1 cellular context compared by ENCODE assay signal in the genomic region with DNA sequence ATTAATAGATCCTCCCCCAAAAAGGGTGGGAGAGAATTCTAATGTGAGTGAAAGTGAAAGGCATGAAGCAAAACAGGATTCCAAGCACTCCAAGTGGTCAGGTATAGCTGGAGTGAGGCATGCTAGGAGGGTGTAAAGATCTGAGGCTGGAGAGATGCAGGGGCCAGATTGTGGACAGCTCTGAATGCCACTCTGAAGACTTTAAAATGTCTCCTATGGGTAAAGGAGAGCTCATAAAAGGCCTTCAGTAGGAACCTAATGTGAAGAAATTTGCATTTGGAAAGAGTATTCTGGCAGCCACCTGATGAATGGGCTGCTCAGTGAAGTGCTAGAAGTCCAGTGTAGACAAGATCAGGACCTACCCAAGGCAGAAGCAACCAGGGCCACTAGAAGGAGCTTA.
TF ChIP-seq lines count a peak whose summit lies in the region.

No MANE protein-coding gene starts in this region.

TF ChIP-seq in WTC11, 78 proteins besides CTCF, POLR2A, EP300 and RAD21 (continued from another document):
- TF ChIP-seq, protein P1, sequence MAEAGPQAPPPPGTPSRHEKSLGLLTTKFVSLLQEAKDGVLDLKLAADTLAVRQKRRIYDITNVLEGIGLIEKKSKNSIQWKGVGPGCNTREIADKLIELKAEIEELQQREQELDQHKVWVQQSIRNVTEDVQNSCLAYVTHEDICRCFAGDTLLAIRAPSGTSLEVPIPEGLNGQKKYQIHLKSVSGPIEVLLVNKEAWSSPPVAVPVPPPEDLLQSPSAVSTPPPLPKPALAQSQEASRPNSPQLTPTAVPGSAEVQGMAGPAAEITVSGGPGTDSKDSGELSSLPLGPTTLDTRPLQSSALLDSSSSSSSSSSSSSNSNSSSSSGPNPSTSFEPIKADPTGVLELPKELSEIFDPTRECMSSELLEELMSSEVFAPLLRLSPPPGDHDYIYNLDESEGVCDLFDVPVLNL (CRISPR knock-in tag; IDR thresholded peaks at IDR 0.05; ENCODE audit: borderline replicate concordance, low read depth) = no peak
- TF ChIP-seq STAT6 (CRISPR knock-in tag; conservative IDR thresholded peaks at IDR 0.05; ENCODE audit: low read depth) (no peak), JUN (CRISPR knock-in tag; IDR thresholded peaks at IDR 0.05) (no peak), CDX4 (CRISPR knock-in tag; IDR thresholded peaks at IDR 0.05; ENCODE audit: borderline replicate concordance) (no peak), RELA (CRISPR knock-in tag; IDR thresholded peaks at IDR 0.05; ENCODE audit: borderline replicate concordance) (no peak), ELF4 (CRISPR knock-in tag; IDR thresholded peaks at IDR 0.05; ENCODE audit: low read depth) (no peak), NR3C1 (CRISPR knock-in tag; conservative IDR thresholded peaks at IDR 0.05; ENCODE audit: low read depth) (no peak), ZNF396 (CRISPR knock-in tag; IDR thresholded peaks at IDR 0.05; ENCODE audit: borderline replicate concordance) (no peak), ZNF532 (CRISPR knock-in tag; IDR thresholded peaks at IDR 0.05; ENCODE audit: borderline replicate concordance) (no peak), AFF4 (CRISPR knock-in tag; IDR thresholded peaks at IDR 0.05; ENCODE audit: borderline replicate concordance) (no peak), TP53 (CRISPR knock-in tag; IDR thresholded peaks at IDR 0.05) (no peak), ZNF423 (CRISPR knock-in tag; IDR thresholded peaks at IDR 0.05) (no peak), ZNF232 (CRISPR knock-in tag; IDR thresholded peaks at IDR 0.05) (no peak)
- TF ChIP-seq, protein P2, sequence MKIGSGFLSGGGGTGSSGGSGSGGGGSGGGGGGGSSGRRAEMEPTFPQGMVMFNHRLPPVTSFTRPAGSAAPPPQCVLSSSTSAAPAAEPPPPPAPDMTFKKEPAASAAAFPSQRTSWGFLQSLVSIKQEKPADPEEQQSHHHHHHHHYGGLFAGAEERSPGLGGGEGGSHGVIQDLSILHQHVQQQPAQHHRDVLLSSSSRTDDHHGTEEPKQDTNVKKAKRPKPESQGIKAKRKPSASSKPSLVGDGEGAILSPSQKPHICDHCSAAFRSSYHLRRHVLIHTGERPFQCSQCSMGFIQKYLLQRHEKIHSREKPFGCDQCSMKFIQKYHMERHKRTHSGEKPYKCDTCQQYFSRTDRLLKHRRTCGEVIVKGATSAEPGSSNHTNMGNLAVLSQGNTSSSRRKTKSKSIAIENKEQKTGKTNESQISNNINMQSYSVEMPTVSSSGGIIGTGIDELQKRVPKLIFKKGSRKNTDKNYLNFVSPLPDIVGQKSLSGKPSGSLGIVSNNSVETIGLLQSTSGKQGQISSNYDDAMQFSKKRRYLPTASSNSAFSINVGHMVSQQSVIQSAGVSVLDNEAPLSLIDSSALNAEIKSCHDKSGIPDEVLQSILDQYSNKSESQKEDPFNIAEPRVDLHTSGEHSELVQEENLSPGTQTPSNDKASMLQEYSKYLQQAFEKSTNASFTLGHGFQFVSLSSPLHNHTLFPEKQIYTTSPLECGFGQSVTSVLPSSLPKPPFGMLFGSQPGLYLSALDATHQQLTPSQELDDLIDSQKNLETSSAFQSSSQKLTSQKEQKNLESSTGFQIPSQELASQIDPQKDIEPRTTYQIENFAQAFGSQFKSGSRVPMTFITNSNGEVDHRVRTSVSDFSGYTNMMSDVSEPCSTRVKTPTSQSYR (CRISPR knock-in tag; IDR thresholded peaks at IDR 0.05) = no peak
- TF ChIP-seq, protein P3, sequence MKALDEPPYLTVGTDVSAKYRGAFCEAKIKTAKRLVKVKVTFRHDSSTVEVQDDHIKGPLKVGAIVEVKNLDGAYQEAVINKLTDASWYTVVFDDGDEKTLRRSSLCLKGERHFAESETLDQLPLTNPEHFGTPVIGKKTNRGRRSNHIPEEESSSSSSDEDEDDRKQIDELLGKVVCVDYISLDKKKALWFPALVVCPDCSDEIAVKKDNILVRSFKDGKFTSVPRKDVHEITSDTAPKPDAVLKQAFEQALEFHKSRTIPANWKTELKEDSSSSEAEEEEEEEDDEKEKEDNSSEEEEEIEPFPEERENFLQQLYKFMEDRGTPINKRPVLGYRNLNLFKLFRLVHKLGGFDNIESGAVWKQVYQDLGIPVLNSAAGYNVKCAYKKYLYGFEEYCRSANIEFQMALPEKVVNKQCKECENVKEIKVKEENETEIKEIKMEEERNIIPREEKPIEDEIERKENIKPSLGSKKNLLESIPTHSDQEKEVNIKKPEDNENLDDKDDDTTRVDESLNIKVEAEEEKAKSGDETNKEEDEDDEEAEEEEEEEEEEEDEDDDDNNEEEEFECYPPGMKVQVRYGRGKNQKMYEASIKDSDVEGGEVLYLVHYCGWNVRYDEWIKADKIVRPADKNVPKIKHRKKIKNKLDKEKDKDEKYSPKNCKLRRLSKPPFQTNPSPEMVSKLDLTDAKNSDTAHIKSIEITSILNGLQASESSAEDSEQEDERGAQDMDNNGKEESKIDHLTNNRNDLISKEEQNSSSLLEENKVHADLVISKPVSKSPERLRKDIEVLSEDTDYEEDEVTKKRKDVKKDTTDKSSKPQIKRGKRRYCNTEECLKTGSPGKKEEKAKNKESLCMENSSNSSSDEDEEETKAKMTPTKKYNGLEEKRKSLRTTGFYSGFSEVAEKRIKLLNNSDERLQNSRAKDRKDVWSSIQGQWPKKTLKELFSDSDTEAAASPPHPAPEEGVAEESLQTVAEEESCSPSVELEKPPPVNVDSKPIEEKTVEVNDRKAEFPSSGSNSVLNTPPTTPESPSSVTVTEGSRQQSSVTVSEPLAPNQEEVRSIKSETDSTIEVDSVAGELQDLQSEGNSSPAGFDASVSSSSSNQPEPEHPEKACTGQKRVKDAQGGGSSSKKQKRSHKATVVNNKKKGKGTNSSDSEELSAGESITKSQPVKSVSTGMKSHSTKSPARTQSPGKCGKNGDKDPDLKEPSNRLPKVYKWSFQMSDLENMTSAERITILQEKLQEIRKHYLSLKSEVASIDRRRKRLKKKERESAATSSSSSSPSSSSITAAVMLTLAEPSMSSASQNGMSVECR (CRISPR knock-in tag; IDR thresholded peaks at IDR 0.05; ENCODE audit: borderline replicate concordance) = no peak
